In the genomic region with DNA sequence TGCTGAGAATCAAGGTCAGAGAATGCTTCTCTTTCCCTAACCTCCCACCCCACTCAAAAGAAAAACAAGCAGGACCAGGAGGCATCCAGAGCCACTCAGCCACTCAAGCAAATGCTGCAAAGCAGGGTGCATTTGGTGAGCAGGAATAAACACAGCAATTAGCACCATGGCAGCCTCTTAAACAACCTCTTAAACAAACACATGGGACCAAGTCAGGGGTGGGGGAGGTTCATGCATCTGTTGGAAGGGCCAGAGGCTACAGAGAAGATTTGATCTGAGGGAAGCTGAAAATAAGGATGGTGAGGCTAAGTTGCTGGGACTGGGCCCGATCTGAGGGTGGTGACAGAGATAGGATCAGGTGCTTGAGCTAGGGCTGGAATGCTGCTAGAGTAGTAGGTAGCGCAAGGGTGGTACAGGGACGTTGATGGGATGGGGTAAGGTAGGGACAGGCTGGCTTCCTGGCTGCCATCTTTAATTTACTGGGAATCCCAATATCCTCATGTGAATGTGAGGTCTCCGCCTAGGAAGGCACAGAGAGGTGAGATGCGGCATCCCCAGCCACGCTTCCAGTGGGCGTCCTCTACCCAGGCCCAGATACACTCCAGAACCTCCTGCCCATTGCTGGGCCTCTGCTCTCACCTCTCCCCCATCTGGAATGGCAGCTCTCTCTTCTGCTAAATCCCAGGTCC, we compare ENCODE assay signal across 1 cellular context.
TF ChIP-seq lines count a peak whose summit lies in the region.

No MANE protein-coding gene starts in this region.

TF ChIP-seq in GM23338, 12 proteins besides CTCF, POLR2A, EP300 and RAD21 (continued from another document):
- TF ChIP-seq ZNF331 (CRISPR knock-in tag; IDR thresholded peaks at IDR 0.05; ENCODE audit: low read depth) (no peak), JUNB (IDR thresholded peaks at IDR 0.05; ENCODE audit: unreplicated experiment) (no peak), REST (IDR thresholded peaks at IDR 0.05; ENCODE audit: unreplicated experiment) (no peak), EZH2 (IDR thresholded peaks at IDR 0.05; ENCODE audit: low read depth, unreplicated experiment) (no peak), STAT1 (IDR thresholded peaks at IDR 0.05; ENCODE audit: unreplicated experiment) (no peak), NANOG (IDR thresholded peaks at IDR 0.05; ENCODE audit: borderline replicate concordance) (no peak), CREB1 (CRISPR knock-in tag; IDR thresholded peaks at IDR 0.05; ENCODE audit: low read depth) (no peak), POLR2AphosphoS5 (IDR thresholded peaks at IDR 0.05; ENCODE audit: low read depth) (no peak), EZH2phosphoT487 (IDR thresholded peaks at IDR 0.05; ENCODE audit: unreplicated experiment) (no peak), ZNF114 (CRISPR knock-in tag; IDR thresholded peaks at IDR 0.05) (no peak)
- TF ChIP-seq, protein P1, sequence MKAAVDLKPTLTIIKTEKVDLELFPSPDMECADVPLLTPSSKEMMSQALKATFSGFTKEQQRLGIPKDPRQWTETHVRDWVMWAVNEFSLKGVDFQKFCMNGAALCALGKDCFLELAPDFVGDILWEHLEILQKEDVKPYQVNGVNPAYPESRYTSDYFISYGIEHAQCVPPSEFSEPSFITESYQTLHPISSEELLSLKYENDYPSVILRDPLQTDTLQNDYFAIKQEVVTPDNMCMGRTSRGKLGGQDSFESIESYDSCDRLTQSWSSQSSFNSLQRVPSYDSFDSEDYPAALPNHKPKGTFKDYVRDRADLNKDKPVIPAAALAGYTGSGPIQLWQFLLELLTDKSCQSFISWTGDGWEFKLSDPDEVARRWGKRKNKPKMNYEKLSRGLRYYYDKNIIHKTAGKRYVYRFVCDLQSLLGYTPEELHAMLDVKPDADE (IDR thresholded peaks at IDR 0.05): no peak
